18 cellular contexts compared by ENCODE assay signal in the genomic region with DNA sequence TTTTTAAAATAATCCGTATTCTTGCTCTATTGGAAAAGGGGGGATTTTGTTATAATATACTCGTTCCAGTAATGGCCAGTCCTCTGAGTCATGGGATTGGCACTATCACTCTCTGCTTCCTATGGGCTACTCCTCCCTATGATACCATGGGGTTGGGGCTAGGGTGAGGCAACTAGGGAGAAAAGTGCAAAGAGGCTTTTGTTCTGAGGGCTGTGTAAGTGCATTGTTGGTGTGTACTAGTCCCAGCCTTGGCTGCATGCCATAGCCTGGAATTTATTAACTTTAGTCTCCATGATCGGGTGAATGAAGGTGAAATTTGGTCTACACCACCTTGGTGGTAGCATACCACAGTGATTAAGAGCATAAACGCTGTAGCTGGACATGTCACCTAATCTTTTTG.
DNase-seq lines count a peak whose midpoint lies in the region; ATAC-seq and TF ChIP-seq lines count a peak whose summit lies in the region.
"Had no signal": no experiment of that assay in that cellular context is flagged by ENCODE, and none has a peak within 500 bp of the region (broad histone marks: within the 10 kb centered on the region; RNA-seq: fewer than 3 reads in every experiment).

No MANE protein-coding gene starts in this region.

- no peak overlapping the region for H3K18ac ChIP-seq in mesenchymal stem cell (ENCODE audit: low read depth in 1 of 2, low read length in 2 of 2)

- no peak overlapping the region for H2BK12ac ChIP-seq in mesenchymal stem cell (ENCODE audit: low read length in 2 of 2)

- no peak overlapping the region for H2BK15ac ChIP-seq in mesenchymal stem cell (ENCODE audit: low read depth, poor library complexity, severe bottlenecking)

- no peak overlapping the region for H3K14ac ChIP-seq in mesenchymal stem cell (ENCODE audit: low read length in 2 of 2)

- H3K4me1 ChIP-seq in body of pancreas (no peaks in the 10 kb centered on the region), mesenchymal stem cell (ENCODE audit: control insufficient read depth, insufficient read depth, low read depth, low read length) (peaks cover 1% of the 10 kb centered on the region)
- H3K4me1 ChIP-seq: SJCRH30, vagina had no signal

- H4K8ac ChIP-seq in mesenchymal stem cell (ENCODE audit: low read length) = no peak overlapping the region

- no peak overlapping the region for H3K27ac ChIP-seq in body of pancreas
- no peak overlapping the region for H3K27ac ChIP-seq in mesenchymal stem cell (ENCODE audit: low read length, poor library complexity, severe bottlenecking)
- H3K27ac ChIP-seq: KMS-11, SJCRH30, vagina had no signal

- H3K4me3 ChIP-seq in body of pancreas (no peak overlapping the region), mesenchymal stem cell (ENCODE audit: insufficient read depth in 1 of 2, low read depth in 1 of 2, low read length in 2 of 2) (no peak overlapping the region)
- H3K4me3 ChIP-seq: SJCRH30, vagina had no signal

- peak; percentile 69 for ATAC-seq in body of pancreas
- ATAC-seq: CD8-positive, alpha-beta T cell had no signal

- TF ChIP-seq CTCF in body of pancreas (IDR thresholded peaks at IDR 0.05) = no peak

- no peak overlapping the region for H4K91ac ChIP-seq in mesenchymal stem cell (ENCODE audit: low read length)

- H3K4ac ChIP-seq in mesenchymal stem cell (ENCODE audit: low read depth in 1 of 2, low read length in 2 of 2) = no peak overlapping the region

- no peak overlapping the region for H2BK120ac ChIP-seq in mesenchymal stem cell (ENCODE audit: low read depth, low read length)

- H3K79me1 ChIP-seq in mesenchymal stem cell (replicated peaks; ENCODE audit: low read length, poor library complexity, severe bottlenecking) = no peaks in the 10 kb centered on the region

- no peak overlapping the region for H3K9ac ChIP-seq in mesenchymal stem cell (ENCODE audit: low read length)
- H3K9ac ChIP-seq: KMS-11 had no signal

- peak; percentile 4 for DNase-seq in AG08395 (ENCODE audit: low spot score)
- peak; percentile 64 for DNase-seq in HT1080 (ENCODE audit: low read depth)
- DNase-seq in body of pancreas = peak; percentile 13 to 42 (median 24)
- peak; percentile 95 for DNase-seq in kidney tubule cell (ENCODE audit: low spot score)
- DNase-seq in NCI-H510A treated with DMSO at 0.1 percent for 48 hours (lab: John Stamatoyannopoulos, UW) = no peak
- no peak for DNase-seq in T1000 (lab: John Stamatoyannopoulos, UW)
- no peak for DNase-seq in GDM1 (lab: John Stamatoyannopoulos, UW)
- no peak for DNase-seq in mesenchymal stem cell
- DNase-seq: activated CD4-positive, alpha-beta T cell treated with anti-CD3 and anti-CD28 coated beads for 1 hour; CD8-positive, alpha-beta T cell; cerebellar nuclear complex; effector CD8-positive, alpha-beta T cell; NCI-H1417 treated with DMSO at 0.1 percent for 48 hours; nucleus accumbens; SJCRH30; stimulated activated CD4-positive, alpha-beta T cell treated with anti-CD3 and anti-CD28 coated beads, Interleukin-2, amount 100 ng/mL, for 48 hours had no signal

- H3K27me3 ChIP-seq in body of pancreas (no peaks in the 10 kb centered on the region), mesenchymal stem cell (ENCODE audit: control insufficient read depth in 1 of 2, insufficient read depth in 1 of 2, low read length in 2 of 2) (peaks cover 0 to 7% of the 10 kb centered on the region in 2 experiments)
- H3K27me3 ChIP-seq: SJCRH30, vagina had no signal

- no peak overlapping the region for H3K23ac ChIP-seq in mesenchymal stem cell (ENCODE audit: low read length in 2 of 2)

- no peak for TF ChIP-seq POLR2A in body of pancreas (IDR thresholded peaks at IDR 0.05)

- H2AFZ ChIP-seq in mesenchymal stem cell (ENCODE audit: low read depth, low read length) = no peak overlapping the region

- H3K4me2 ChIP-seq in mesenchymal stem cell (ENCODE audit: low read length, poor library complexity, severe bottlenecking) = no peak overlapping the region
- H3K4me2 ChIP-seq: KMS-11 had no signal

- H3K36me3 ChIP-seq in body of pancreas (replicated peaks in 1 of 2; ENCODE audit: insufficient read depth in 1 of 2, low read depth in 2 of 2) (no peaks in the 10 kb centered on the region), mesenchymal stem cell (ENCODE audit: control insufficient read depth in 1 of 2, insufficient read depth in 2 of 2, low read depth in 1 of 2, low read length in 2 of 2) (no peaks in the 10 kb centered on the region)
- H3K36me3 ChIP-seq: SJCRH30, vagina had no signal

- H3K9me3 ChIP-seq in body of pancreas (no peaks in the 10 kb centered on the region), mesenchymal stem cell (ENCODE audit: control insufficient read depth, low read length) (peaks cover 4% of the 10 kb centered on the region)
- H3K9me3 ChIP-seq: vagina had no signal

- WGBS in body of pancreas, 2 donors = 38 to 42% methylated on average over 4 of the region's 4 CpGs
- WGBS in mesenchymal stem cell = 76% methylated on average over 3 of the region's 4 CpGs

- no peak overlapping the region for H2AK5ac ChIP-seq in mesenchymal stem cell (ENCODE audit: low read length, severe bottlenecking)

- no peak overlapping the region for H2BK5ac ChIP-seq in mesenchymal stem cell (ENCODE audit: low read depth, low read length, poor library complexity, severe bottlenecking)

- intact Hi-C loops in body of pancreas (cut with DNase I) = no loop called here

Comparison
In these comparisons a context has a peak if more than half of its experiments do, and no peak if none do; other contexts are left out.
1. DNase-seq: peak in AG08395 (single experiment), HT1080 (single experiment), body of pancreas (4 of 4) and kidney tubule cell (single experiment); none in NCI-H510A treated with DMSO at 0.1 percent for 48 hours (single experiment), T1000 (single experiment), GDM1 (single experiment) and mesenchymal stem cell (single experiment).